ENCODE assay signal across 7 cellular contexts in the genomic region with DNA sequence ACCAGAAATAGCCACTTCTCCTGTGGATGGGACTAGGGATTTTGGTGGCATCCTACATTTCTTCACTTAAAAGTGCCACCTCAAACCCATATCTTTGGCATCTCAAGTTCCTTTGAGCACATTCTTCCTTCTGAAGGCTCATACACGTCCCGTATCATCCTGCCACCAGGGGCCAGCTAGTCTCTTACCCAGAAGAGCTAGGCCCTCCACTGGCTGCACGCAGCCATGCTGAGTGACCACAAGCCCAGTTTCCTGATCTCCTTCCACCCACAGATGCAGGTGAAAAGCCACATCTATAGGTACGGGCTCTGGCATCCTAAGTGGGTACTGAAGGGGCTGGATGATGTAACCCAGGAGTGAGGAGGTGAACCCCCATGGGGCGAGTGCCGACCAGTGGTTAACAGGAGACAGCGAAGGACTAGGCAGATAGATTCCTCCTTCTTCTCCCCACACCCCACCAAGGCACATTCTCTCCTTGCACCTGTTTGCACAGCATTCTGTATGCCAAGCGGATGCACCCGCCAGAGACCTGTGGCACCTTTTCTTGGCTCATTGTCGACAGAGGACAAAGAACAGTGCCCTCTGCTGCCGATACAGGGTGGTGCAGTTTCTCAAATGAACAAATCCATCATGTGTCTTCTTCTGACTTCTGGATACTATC. TPM values are rescaled to one million over a fixed set of nuclear protein-coding genes. Genes with fewer than 3 reads are reported as not detected.
DNase-seq lines count a peak whose midpoint lies in the region; TF ChIP-seq lines count a peak whose summit lies in the region.

No MANE protein-coding gene starts in this region.

- H3K9me3 Mint-ChIP-seq in MCF 10A (ENCODE audit: unreplicated experiment), result no peaks in the 10 kb centered on the region

- in situ Hi-C loops in GM13977 (cut with MboI; ENCODE audit: low pct_unique_long_range_greater_than_20kb, low sequenced_read_pairs, unreplicated experiment), result no loop called here

- intact Hi-C loops in MCF 10A (cut with micrococcal nuclease), result loop anchor here (1.0 to 5.0 kb wide), 6 partner anchors 65 to 478 kb away; no protein-coding TSS in a partner anchor

- DNase-seq in GM13977 (ENCODE audit: low spot score) (peak; percentile 85), M059J (ENCODE audit: low read depth) (peak; percentile 53), UCSD-AML1 (lab: John Stamatoyannopoulos, UW; ENCODE audit: unreplicated experiment) (peak; percentile 53), MCF 10A (ENCODE audit: unreplicated experiment) (peak; percentile 85), kidney tubule cell (ENCODE audit: low spot score) (peak; percentile 63), NCI-H510A (lab: John Stamatoyannopoulos, UW) (no peak)
- peak; percentile 40 for DNase-seq in stimulated activated CD8-positive, alpha-beta memory T cell treated with anti-CD3 and anti-CD28 coated beads, Interleukin-15, amount 100 ng/mL, for 24 hours (ENCODE audit: low read depth)

- no peak overlapping the region for H3K27ac Mint-ChIP-seq in MCF 10A (ENCODE audit: low read depth, unreplicated experiment)

- POLR2A ChIA-PET in MCF 10A (lab: Yijun Ruan, JAX), result interaction anchor here (1.0 to 1.2 kb wide), 2 partner anchors 113 to 121 kb away, joined by 3 read pairs; no protein-coding TSS in a partner anchor

- H3K36me3 Mint-ChIP-seq in MCF 10A (ENCODE audit: insufficient read depth, unreplicated experiment), result no peaks in the 10 kb centered on the region

- no peak overlapping the region for H3K4me3 Mint-ChIP-seq in MCF 10A (ENCODE audit: unreplicated experiment)

- peak; percentile 76 for TF ChIP-seq CTCF in GM13977 (IDR thresholded peaks at IDR 0.05; ENCODE audit: extremely low read depth, insufficient read depth, missing control alignments)
- peak; percentile 95 for TF ChIP-seq CTCF in MCF 10A (IDR thresholded peaks at IDR 0.05; ENCODE audit: unreplicated experiment)

- peaks cover 17% of the 10 kb centered on the region for H3K4me1 Mint-ChIP-seq in MCF 10A (ENCODE audit: insufficient read depth, unreplicated experiment)

- no TSS peak for BruUV-seq in MCF 10A (replicated peaks; lab: Mats Ljungman, UMichigan)

- CTCF ChIA-PET in MCF 10A (lab: Yijun Ruan, JAX), result interaction anchor here (0.5 to 2.5 kb wide), 35 partner anchors 8 to 709 kb away, joined by 3 to 10 read pairs (median 4); no protein-coding TSS in a partner anchor

- H3K27me3 Mint-ChIP-seq in MCF 10A (ENCODE audit: insufficient read depth, unreplicated experiment), result peaks cover 16% of the 10 kb centered on the region

RNA-seq across cellular contexts. Expression of a gene that starts 14.4 kb away (rescaled TPM):
- total RNA-seq in M059J (2014; rRNA removed; shearing (Covaris generic)), result not detected in 2 replicates
- not detected in 2 replicates for total RNA-seq in MCF 10A (2022)

RNA-seq across cellular contexts. Expression of a gene that starts 43.7 kb away (rescaled TPM):
- total RNA-seq in M059J (2014; rRNA removed; shearing (Covaris generic)), result not detected in 2 replicates
- not detected in 2 replicates for total RNA-seq in MCF 10A (2022)
